Comparison of ENCODE assay signal across 14 cellular contexts in genomic region chr3:4774531-4774930, GRCh38.
"Had no signal": no experiment of that assay in that cellular context is flagged by ENCODE, and none has a peak within 500 bp of the region (broad histone marks: within the 10 kb centered on the region; RNA-seq: fewer than 3 reads in every experiment).

No MANE protein-coding gene starts in this region.

- H3K4me3 ChIP-seq: coronary artery, gastrocnemius medialis, heart right ventricle, left lung, stomach, thoracic aorta had no signal

- H3K27me3 Mint-ChIP-seq: activated CD4-positive, alpha-beta T cell treated with anti-CD3 and anti-CD28 coated beads, Interleukin-2, amount 10 ng/mL, durations not matched to agents 7 days and 5 days had no signal

- ATAC-seq: gastrocnemius medialis, heart right ventricle, left lung had no signal

- H3K9me3 ChIP-seq: gastrocnemius medialis, heart right ventricle, left lung, stomach, thoracic aorta had no signal

- DNase-seq: activated CD4-positive, alpha-beta T cell treated with anti-CD3 and anti-CD28 coated beads, Interleukin-2, amount 10 ng/mL, durations not matched to agents 7 days and 5 days; activated gamma-delta T cell; activated T-cell treated with anti-CD3 and anti-CD28 coated beads, Interleukin-2, amount 50 U/mL, for 1 hour; effector CD8-positive, alpha-beta T cell; gastrocnemius medialis; heart right ventricle; left lung; mesenchymal stem cell; stimulated activated CD4-positive, alpha-beta T cell treated with anti-CD3 and anti-CD28 coated beads, Interleukin-15, amount 100 ng/mL, for 24 hours; stimulated activated CD4-positive, alpha-beta T cell treated with anti-CD3 and anti-CD28 coated beads, Interleukin-4, amount 100 ng/mL, for 24 hours; stomach; T-helper 1 cell had no signal

- H3K4me3 Mint-ChIP-seq: activated CD4-positive, alpha-beta T cell treated with anti-CD3 and anti-CD28 coated beads, Interleukin-2, amount 10 ng/mL, durations not matched to agents 7 days and 5 days had no signal

- H3K27ac Mint-ChIP-seq: activated CD4-positive, alpha-beta T cell treated with anti-CD3 and anti-CD28 coated beads, Interleukin-2, amount 10 ng/mL, durations not matched to agents 7 days and 5 days had no signal

- H3K36me3 ChIP-seq: gastrocnemius medialis, left lung had no signal
